1 cellular context compared by ENCODE assay signal in the genomic region with DNA sequence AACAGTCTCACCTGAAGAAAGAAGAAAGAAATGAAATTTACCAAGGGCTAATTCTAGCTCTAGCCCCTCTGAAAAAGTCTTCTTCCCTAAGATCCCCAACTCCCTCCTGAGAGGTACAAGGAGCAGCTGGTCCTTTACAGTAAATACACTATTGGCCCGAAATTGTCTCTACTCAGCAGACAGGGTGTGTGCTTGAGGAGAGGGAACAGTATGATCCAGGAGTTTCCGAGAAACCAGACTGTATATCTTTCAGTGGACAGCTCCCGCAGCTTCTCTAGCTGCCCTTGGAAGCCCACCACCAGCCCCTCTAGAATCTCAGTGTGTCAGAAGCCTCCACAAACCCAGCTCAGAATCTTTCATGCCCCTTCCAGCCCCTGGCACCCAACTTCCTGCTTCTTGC.
TF ChIP-seq lines count a peak whose summit lies in the region.

No MANE protein-coding gene starts in this region.

TF ChIP-seq in GM23338, 12 proteins besides CTCF, POLR2A, EP300 and RAD21 (continued from another document):
- TF ChIP-seq, protein P1, sequence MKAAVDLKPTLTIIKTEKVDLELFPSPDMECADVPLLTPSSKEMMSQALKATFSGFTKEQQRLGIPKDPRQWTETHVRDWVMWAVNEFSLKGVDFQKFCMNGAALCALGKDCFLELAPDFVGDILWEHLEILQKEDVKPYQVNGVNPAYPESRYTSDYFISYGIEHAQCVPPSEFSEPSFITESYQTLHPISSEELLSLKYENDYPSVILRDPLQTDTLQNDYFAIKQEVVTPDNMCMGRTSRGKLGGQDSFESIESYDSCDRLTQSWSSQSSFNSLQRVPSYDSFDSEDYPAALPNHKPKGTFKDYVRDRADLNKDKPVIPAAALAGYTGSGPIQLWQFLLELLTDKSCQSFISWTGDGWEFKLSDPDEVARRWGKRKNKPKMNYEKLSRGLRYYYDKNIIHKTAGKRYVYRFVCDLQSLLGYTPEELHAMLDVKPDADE (IDR thresholded peaks at IDR 0.05) = no peak
- TF ChIP-seq, protein P2, sequence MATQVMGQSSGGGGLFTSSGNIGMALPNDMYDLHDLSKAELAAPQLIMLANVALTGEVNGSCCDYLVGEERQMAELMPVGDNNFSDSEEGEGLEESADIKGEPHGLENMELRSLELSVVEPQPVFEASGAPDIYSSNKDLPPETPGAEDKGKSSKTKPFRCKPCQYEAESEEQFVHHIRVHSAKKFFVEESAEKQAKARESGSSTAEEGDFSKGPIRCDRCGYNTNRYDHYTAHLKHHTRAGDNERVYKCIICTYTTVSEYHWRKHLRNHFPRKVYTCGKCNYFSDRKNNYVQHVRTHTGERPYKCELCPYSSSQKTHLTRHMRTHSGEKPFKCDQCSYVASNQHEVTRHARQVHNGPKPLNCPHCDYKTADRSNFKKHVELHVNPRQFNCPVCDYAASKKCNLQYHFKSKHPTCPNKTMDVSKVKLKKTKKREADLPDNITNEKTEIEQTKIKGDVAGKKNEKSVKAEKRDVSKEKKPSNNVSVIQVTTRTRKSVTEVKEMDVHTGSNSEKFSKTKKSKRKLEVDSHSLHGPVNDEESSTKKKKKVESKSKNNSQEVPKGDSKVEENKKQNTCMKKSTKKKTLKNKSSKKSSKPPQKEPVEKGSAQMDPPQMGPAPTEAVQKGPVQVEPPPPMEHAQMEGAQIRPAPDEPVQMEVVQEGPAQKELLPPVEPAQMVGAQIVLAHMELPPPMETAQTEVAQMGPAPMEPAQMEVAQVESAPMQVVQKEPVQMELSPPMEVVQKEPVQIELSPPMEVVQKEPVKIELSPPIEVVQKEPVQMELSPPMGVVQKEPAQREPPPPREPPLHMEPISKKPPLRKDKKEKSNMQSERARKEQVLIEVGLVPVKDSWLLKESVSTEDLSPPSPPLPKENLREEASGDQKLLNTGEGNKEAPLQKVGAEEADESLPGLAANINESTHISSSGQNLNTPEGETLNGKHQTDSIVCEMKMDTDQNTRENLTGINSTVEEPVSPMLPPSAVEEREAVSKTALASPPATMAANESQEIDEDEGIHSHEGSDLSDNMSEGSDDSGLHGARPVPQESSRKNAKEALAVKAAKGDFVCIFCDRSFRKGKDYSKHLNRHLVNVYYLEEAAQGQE (IDR thresholded peaks at IDR 0.05; ENCODE audit: unreplicated experiment) = no peak
- TF ChIP-seq ZNF331 (CRISPR knock-in tag; IDR thresholded peaks at IDR 0.05; ENCODE audit: low read depth) (no peak), ZNF114 (CRISPR knock-in tag; IDR thresholded peaks at IDR 0.05) (no peak), STAT1 (IDR thresholded peaks at IDR 0.05; ENCODE audit: unreplicated experiment) (no peak)
